34 cellular contexts compared by ENCODE assay signal in the genomic region with DNA sequence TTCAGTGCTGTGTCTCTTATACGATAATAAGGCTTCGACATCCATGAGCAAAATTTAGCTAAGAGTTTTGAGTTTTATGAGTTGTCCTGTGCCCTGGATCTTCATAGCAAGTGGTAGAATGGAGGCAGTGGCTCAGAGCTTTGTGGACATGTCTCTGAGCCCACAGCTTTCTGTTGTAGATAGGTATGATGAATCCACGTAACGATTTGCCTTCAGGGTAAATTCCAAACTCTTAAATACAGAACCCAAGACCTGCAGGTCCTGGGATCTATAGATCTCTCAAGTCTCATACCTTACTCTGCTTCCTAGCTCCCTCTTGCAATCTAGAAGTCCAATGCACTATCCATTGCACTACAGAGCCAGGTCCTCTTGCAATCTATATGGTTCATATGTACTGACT.
"Had no signal": no experiment of that assay in that cellular context is flagged by ENCODE, and none has a peak within 500 bp of the region (broad histone marks: within the 10 kb centered on the region; RNA-seq: fewer than 3 reads in every experiment).

No MANE protein-coding gene starts in this region.

- H3K4me3 ChIP-seq: MG63 had no signal

- H3K36me3 ChIP-seq: MG63 had no signal

- H3K9me3 ChIP-seq: MG63 had no signal

- H3K27me3 ChIP-seq: MG63 had no signal

- DNase-seq: Karpas-422, Kasumi-1, MG63, MM.1S, MV-4-11, NCI-H1048, NCI-H1092, NCI-H1092 treated with DMSO at 0.1 percent for 48 hours, NCI-H1105, NCI-H1105 treated with DMSO at 0.1 percent for 48 hours, NCI-H1417, NCI-H1417 treated with DMSO at 0.1 percent for 48 hours, NCI-H1436 treated with DMSO at 0.1 percent for 48 hours, NCI-H146, NCI-H1694, NCI-H1694 treated with DMSO at 0.1 percent for 48 hours, NCI-H187, NCI-H187 treated with DMSO at 0.1 percent for 48 hours, NCI-H1930, NCI-H2029, NCI-H2029 treated with DMSO at 0.1 percent for 48 hours, NCI-H2081, NCI-H2081 treated with DMSO at 0.1 percent for 48 hours, NCI-H2107, NCI-H2171, NCI-H2171 treated with DMSO at 0.1 percent for 48 hours, NCI-H2227 treated with DMSO at 0.1 percent for 48 hours, NCI-H226, NCI-H345, NCI-H446, NCI-H446 treated with DMSO at 0.1 percent for 48 hours, NCI-H510A, NCI-H510A treated with DMSO at 0.1 percent for 48 hours, NCI-H524 had no signal
